19 cellular contexts compared by ENCODE assay signal in genomic region chr3:163556804-163557203, GRCh38.
DNase-seq lines count a peak whose midpoint lies in the region; ATAC-seq and TF ChIP-seq lines count a peak whose summit lies in the region.
"Had no signal": no experiment of that assay in that cellular context is flagged by ENCODE, and none has a peak within 500 bp of the region (broad histone marks: within the 10 kb centered on the region; RNA-seq: fewer than 3 reads in every experiment).

No MANE protein-coding gene starts in this region.

- H3K4me2 ChIP-seq in DND-41 (ENCODE audit: insufficient read depth, low read length): no peak overlapping the region
- peak overlapping the region; percentile 52 for H3K4me2 ChIP-seq in PC-3 (ENCODE audit: low read length)
- H3K4me2 ChIP-seq in osteoblast (ENCODE audit: insufficient read depth, low read length): no peak overlapping the region
- H3K4me2 ChIP-seq: BLaER1 treated with 17β-estradiol and CSF1 and Interleukin-3, amounts not matched to agents 10 nM and 100 nM had no signal

- ATAC-seq in DND-41 (ENCODE audit: insufficient read depth, low read depth) (no peak), PC-3 (peak; percentile 96)
- ATAC-seq: CD8-positive, alpha-beta T cell; GM12878 had no signal

- no peaks in the 10 kb centered on the region for H3F3A ChIP-seq in PC-3 (ENCODE audit: low read length, unreplicated experiment)

- H4K20me1 ChIP-seq in DND-41 (ENCODE audit: insufficient read depth, low read length) (no peaks in the 10 kb centered on the region), PC-3 (ENCODE audit: low read length) (no peaks in the 10 kb centered on the region), osteoblast (ENCODE audit: insufficient read depth, low read length) (no peaks in the 10 kb centered on the region)
- H4K20me1 ChIP-seq: BLaER1 treated with 17β-estradiol and CSF1 and Interleukin-3, amounts not matched to agents 10 nM and 100 nM had no signal

- H3K9me2 ChIP-seq in PC-3 (replicated peaks; ENCODE audit: low read length): no peaks in the 10 kb centered on the region

- peak overlapping the region; percentile 68 for H2AFZ ChIP-seq in ACC112 (ENCODE audit: low read length, unreplicated experiment)
- peak overlapping the region; percentile 31; the same call in 1 of the 2 replicates for H2AFZ ChIP-seq in DND-41 (ENCODE audit: low read depth, low read length)
- peak overlapping the region; percentile 29; the same call in 1 of the 2 replicates for H2AFZ ChIP-seq in PC-3 (ENCODE audit: low read length)
- H2AFZ ChIP-seq in osteoblast (ENCODE audit: low read length): no peak overlapping the region

- TF ChIP-seq CTCF in DND-41 (IDR thresholded peaks at IDR 0.05; ENCODE audit: borderline replicate concordance, extremely low read depth, low read length, poor library complexity, severe bottlenecking) (no peak), PC-3 (conservative IDR thresholded peaks at IDR 0.05; ENCODE audit: low read depth, low read length) (no peak), osteoblast (IDR thresholded peaks at IDR 0.05; ENCODE audit: extremely low read depth, low read depth, low read length) (no peak)

- POLR2A ChIA-PET in PC-3 (lab: Charles Lee; ENCODE audit: unreplicated experiment): no interaction called here

- H3K27ac ChIP-seq in ACC112 (ENCODE audit: low read depth, low read length) (no peak overlapping the region), DND-41 (ENCODE audit: low read length) (no peak overlapping the region), PC-3 (ENCODE audit: low read length) (peak overlapping the region; percentile 50), osteoblast (ENCODE audit: low read depth, low read length) (no peak overlapping the region)
- H3K27ac ChIP-seq: BLaER1 treated with 17β-estradiol and CSF1 and Interleukin-3, amounts not matched to agents 10 nM and 100 nM; C4-2B had no signal

- CTCF ChIA-PET in PC-3 (lab: Charles Lee): no interaction called here

- no peaks in the 10 kb centered on the region for H3K4me1 ChIP-seq in ACC112 (ENCODE audit: control insufficient read depth, insufficient read depth, low read length, unreplicated experiment)
- H3K4me1 ChIP-seq in DND-41 (ENCODE audit: insufficient read depth, low read length): no peaks in the 10 kb centered on the region
- H3K4me1 ChIP-seq in PC-3 (ENCODE audit: insufficient read depth, low read length): peaks cover 14% of the 10 kb centered on the region
- no peaks in the 10 kb centered on the region for H3K4me1 ChIP-seq in osteoblast (ENCODE audit: insufficient read depth, low read length)
- H3K4me1 ChIP-seq: BLaER1 treated with 17β-estradiol and CSF1 and Interleukin-3, amounts not matched to agents 10 nM and 100 nM; Caco-2 had no signal

- H3K36me3 ChIP-seq in ACC112 (ENCODE audit: insufficient read depth, low read length): no peaks in the 10 kb centered on the region
- no peaks in the 10 kb centered on the region for H3K36me3 ChIP-seq in DND-41 (ENCODE audit: insufficient read depth, low read length)
- no peaks in the 10 kb centered on the region for H3K36me3 ChIP-seq in PC-3 (ENCODE audit: low read depth, low read length)
- no peaks in the 10 kb centered on the region for H3K36me3 ChIP-seq in osteoblast (ENCODE audit: insufficient read depth, low read length)
- H3K36me3 ChIP-seq: BLaER1 treated with 17β-estradiol and CSF1 and Interleukin-3, amounts not matched to agents 10 nM and 100 nM had no signal

- H3K9me3 ChIP-seq in DND-41 (ENCODE audit: insufficient read depth, low read length, severe bottlenecking) (peaks cover 3% of the 10 kb centered on the region), PC-3 (ENCODE audit: low read length) (no peaks in the 10 kb centered on the region), osteoblast (ENCODE audit: low read depth, low read length) (no peaks in the 10 kb centered on the region)
- H3K9me3 ChIP-seq: Caco-2 had no signal

- DNase-seq in DND-41 (no peak), PC-3 (peak; percentile 62), D341Med (ENCODE audit: low spot score) (no peak), osteoblast (ENCODE audit: insufficient read length, low spot score, missing footprints) (no peak), islet precursor cell (no peak)
- DNase-seq: 8988T; AML-193; Caco-2; Calu3; CD4-positive, alpha-beta T cell; CD8-positive, alpha-beta T cell; DMS 273 treated with DMSO at 0.1 percent for 48 hours; DMS153; DMS79; GDM1 had no signal

- H3K9ac ChIP-seq in DND-41 (ENCODE audit: low read depth, low read length) (no peak overlapping the region), PC-3 (ENCODE audit: low read length) (0 out of 2 replicates have a peak overlapping the region, but pooled peaks have one; percentile 15)
- H3K9ac ChIP-seq: BLaER1 treated with 17β-estradiol and CSF1 and Interleukin-3, amounts not matched to agents 10 nM and 100 nM had no signal

- no peaks in the 10 kb centered on the region for H3K27me3 ChIP-seq in ACC112 (ENCODE audit: insufficient read depth, low read length)
- no peaks in the 10 kb centered on the region for H3K27me3 ChIP-seq in DND-41 (ENCODE audit: insufficient read depth, low read length, poor library complexity)
- H3K27me3 ChIP-seq in PC-3 (ENCODE audit: low read length): no peaks in the 10 kb centered on the region
- H3K27me3 ChIP-seq in osteoblast (ENCODE audit: insufficient read depth, low read length): no peaks in the 10 kb centered on the region
- H3K27me3 ChIP-seq: BLaER1 treated with 17β-estradiol and CSF1 and Interleukin-3, amounts not matched to agents 10 nM and 100 nM had no signal

- intact Hi-C loops in PC-3 (cut with micrococcal nuclease): no loop called here

- BruUV-seq in PC-3 (replicated peaks; lab: Mats Ljungman, UMichigan): no TSS peak

- H3K79me2 ChIP-seq in ACC112 (ENCODE audit: control insufficient read depth, insufficient read depth, low read length, unreplicated experiment) (no peaks in the 10 kb centered on the region), DND-41 (ENCODE audit: insufficient read depth, low read length) (no peaks in the 10 kb centered on the region), PC-3 (ENCODE audit: low read length) (no peaks in the 10 kb centered on the region), osteoblast (ENCODE audit: insufficient read depth, low read length) (no peaks in the 10 kb centered on the region)

- H3K4me3 ChIP-seq in ACC112 (ENCODE audit: low read depth, low read length): no peak overlapping the region
- no peak overlapping the region for H3K4me3 ChIP-seq in DND-41 (ENCODE audit: low read depth in 1 of 2, low read length in 2 of 2)
- no peak overlapping the region for H3K4me3 ChIP-seq in PC-3 (ENCODE audit: low read length)
- no peak overlapping the region for H3K4me3 ChIP-seq in osteoblast (ENCODE audit: insufficient read depth, low read length)
- H3K4me3 ChIP-seq: BLaER1 treated with 17β-estradiol and CSF1 and Interleukin-3, amounts not matched to agents 10 nM and 100 nM; GM12878 had no signal
